ENCODE assay signal across 8 cellular contexts in the genomic region with DNA sequence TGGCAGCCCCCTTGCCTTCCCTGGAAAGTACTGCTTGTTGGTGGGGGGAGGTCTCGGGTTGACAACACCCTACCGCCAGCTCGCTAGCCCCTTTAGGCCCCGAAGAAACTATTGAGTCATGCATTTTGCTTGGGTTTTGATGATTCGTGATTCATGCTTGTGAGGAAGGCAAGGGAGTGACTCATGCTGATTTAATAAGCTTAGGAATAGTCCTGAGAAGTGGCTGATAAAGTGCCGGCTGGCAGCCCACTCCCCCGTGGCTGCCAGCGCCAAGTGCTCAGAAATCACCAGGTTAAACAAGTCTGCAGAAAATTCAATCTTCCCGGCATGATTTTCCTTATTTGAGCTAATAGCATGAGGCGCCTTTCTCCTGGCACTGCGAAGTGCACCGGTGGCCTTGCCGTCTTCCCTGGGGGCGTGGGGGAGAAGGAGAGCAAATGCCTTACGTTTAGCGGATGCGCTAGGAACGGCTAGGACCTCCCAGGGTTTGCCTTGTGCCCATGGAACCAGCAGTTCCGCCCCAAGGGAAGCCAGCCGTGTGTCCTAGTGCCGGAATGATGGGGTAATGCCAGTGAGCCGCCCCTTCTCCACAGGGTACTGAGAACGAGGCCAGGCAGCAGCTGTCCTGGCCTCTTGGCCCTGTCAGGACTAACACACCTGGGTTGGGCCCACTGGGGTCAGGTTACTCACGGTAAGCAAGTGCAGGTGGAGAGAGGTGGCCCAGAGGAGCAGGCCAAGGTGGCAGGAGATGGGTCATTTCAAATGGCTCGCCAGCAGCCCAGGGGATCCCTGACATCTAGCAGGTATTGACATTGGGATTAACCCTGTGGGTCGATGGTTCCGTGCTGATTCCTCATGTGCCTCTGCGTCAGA.
DNase-seq lines count a peak whose midpoint lies in the region; ATAC-seq and TF ChIP-seq lines count a peak whose summit lies in the region.

No MANE protein-coding gene starts in this region.

- no peaks in the 10 kb centered on the region for H3K36me3 ChIP-seq in smooth muscle cell (ENCODE audit: low read depth)

- H3K9ac ChIP-seq in smooth muscle cell (ENCODE audit: low read depth), result peak overlapping the region; percentile 31

- H2AFZ ChIP-seq in smooth muscle cell (ENCODE audit: low read depth), result no peak overlapping the region

- H4K20me1 ChIP-seq in smooth muscle cell (ENCODE audit: low read depth), result no peaks in the 10 kb centered on the region

- H3K79me2 ChIP-seq in smooth muscle cell (ENCODE audit: low read depth), result no peaks in the 10 kb centered on the region

- DNase-seq in activated T-cell treated with anti-CD3 and anti-CD28 coated beads for 48 hours (ENCODE audit: low read depth) (peak; percentile 18), SK-MEL-5 (ENCODE audit: low read depth, low spot score) (peak; percentile 15), fibroblast of mammary gland (ENCODE audit: low read depth) (peak; percentile 95), smooth muscle cell (lab: John Stamatoyannopoulos, UW; ENCODE audit: unreplicated experiment) (no peak), NCI-H1436 (lab: John Stamatoyannopoulos, UW) (no peak), NCI-H1048 (lab: John Stamatoyannopoulos, UW) (no peak)
- DNase-seq in activated T-cell treated with anti-CD3 and anti-CD28 coated beads, Interleukin-2, amount 50 U/mL, for 1 hour, result no peak

- peaks cover 18% of the 10 kb centered on the region for H3K4me1 ChIP-seq in smooth muscle cell (ENCODE audit: low read depth)

- in situ Hi-C loops in SK-MEL-5 (cut with HindIII; ENCODE audit: low pct_unique_long_range_greater_than_20kb, low sequenced_read_pairs), result no loop called here

- H3K9me3 ChIP-seq in smooth muscle cell (replicated peaks; ENCODE audit: low read depth), result no peaks in the 10 kb centered on the region

- H3K4me3 ChIP-seq in fibroblast of mammary gland (ENCODE audit: control insufficient read depth, low read depth, low read length), result no peak overlapping the region
- no peak overlapping the region for H3K4me3 ChIP-seq in smooth muscle cell

- H3K27ac ChIP-seq in smooth muscle cell (ENCODE audit: low read depth), result peak overlapping the region; percentile 78

- no peaks in the 10 kb centered on the region for H3K27me3 ChIP-seq in smooth muscle cell (ENCODE audit: low read depth)

- peaks cover 21% of the 10 kb centered on the region for H3F3A ChIP-seq in smooth muscle cell (ENCODE audit: low read depth)

- TF ChIP-seq CTCF in fibroblast of mammary gland (conservative IDR thresholded peaks at IDR 0.05; ENCODE audit: control insufficient read depth, insufficient read depth, low read depth, low read length) (no peak), smooth muscle cell (IDR thresholded peaks at IDR 0.05; ENCODE audit: borderline replicate concordance, insufficient read depth, poor library complexity, severe bottlenecking) (no peak)

- ATAC-seq in GM21390 (IDR thresholded peaks at IDR 0.05; ENCODE audit: unreplicated experiment), result no peak

- peak overlapping the region; percentile 70 for H3K4me2 ChIP-seq in smooth muscle cell

- WGBS in smooth muscle cell (ENCODE audit: low lambda C conversion rate), result 38% methylated on average over 28 of the region's 28 CpGs

Comparison
In these comparisons a context has a peak if more than half of its experiments do, and no peak if none do; other contexts are left out.
1. DNase-seq: peak in activated T-cell treated with anti-CD3 and anti-CD28 coated beads for 48 hours (single experiment), SK-MEL-5 (single experiment) and fibroblast of mammary gland (single experiment); none in activated T-cell treated with anti-CD3 and anti-CD28 coated beads, Interleukin-2, amount 50 U/mL, for 1 hour (single experiment), smooth muscle cell (single experiment), NCI-H1436 (single experiment) and NCI-H1048 (single experiment).